In the genomic region with DNA sequence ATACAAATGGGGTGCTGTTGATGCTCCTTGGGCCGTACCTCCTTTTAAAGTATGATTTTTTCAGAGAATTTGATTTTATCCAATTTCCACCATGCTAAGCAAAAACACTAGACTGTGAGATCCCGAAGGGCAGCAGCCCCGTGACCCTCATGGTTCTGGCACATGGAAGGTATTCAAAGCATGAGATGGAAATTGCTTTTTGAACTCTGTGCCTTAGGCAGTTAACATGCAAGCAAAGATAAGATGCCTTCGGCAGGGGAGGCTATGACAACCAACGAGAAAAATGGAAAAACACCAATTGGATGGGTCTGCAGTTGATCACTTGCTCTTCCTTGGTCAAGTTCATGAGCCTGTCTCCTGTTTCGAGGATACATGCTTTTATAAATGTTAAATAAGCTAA, we compare ENCODE assay signal across 32 cellular contexts.
"Had no signal": no experiment of that assay in that cellular context is flagged by ENCODE, and none has a peak within 500 bp of the region (broad histone marks: within the 10 kb centered on the region; RNA-seq: fewer than 3 reads in every experiment).

No MANE protein-coding gene starts in this region.

- H3K27ac Mint-ChIP-seq: naive thymus-derived CD8-positive, alpha-beta T cell; nephron; stimulated activated memory B cell treated with anti-CD40 and anti-IgM and Interleukin-4, amounts not matched to agents 10 μg/mL and 1 μg/mL and 100 μg/mL, for 72 hours had no signal

- H2AFZ ChIP-seq: hepatocyte had no signal

- H3K36me3 ChIP-seq: heart right ventricle, lower lobe of right lung, pancreas, prostate gland, sigmoid colon, tibial nerve, upper lobe of left lung, vagina had no signal

- H3K4me3 ChIP-seq: heart right ventricle, hepatocyte, lower lobe of right lung, mucosa of descending colon, pancreas, prostate gland, sigmoid colon, tibial nerve, upper lobe of left lung, vagina had no signal

- H3K4me1 Mint-ChIP-seq: nephron; stimulated activated memory B cell treated with anti-CD40 and anti-IgM and Interleukin-4, amounts not matched to agents 10 μg/mL and 1 μg/mL and 100 μg/mL, for 72 hours had no signal

- H3K4me3 Mint-ChIP-seq: naive thymus-derived CD8-positive, alpha-beta T cell; nephron; neural crest cell; stimulated activated memory B cell treated with anti-CD40 and anti-IgM and Interleukin-4, amounts not matched to agents 10 μg/mL and 1 μg/mL and 100 μg/mL, for 72 hours; stimulated activated naive CD8-positive, alpha-beta T cell treated with anti-CD3 and anti-CD28 coated beads, Interleukin-15, amount 100 ng/mL, for 72 hours had no signal

- H3K79me2 ChIP-seq: hepatocyte had no signal

- H3K27ac ChIP-seq: heart right ventricle, hepatocyte, lower lobe of right lung, pancreas, prostate gland, sigmoid colon, tibial nerve, upper lobe of left lung, vagina had no signal

- ATAC-seq: heart right ventricle; left cardiac atrium; left lobe of liver; left ventricle myocardium superior; lower lobe of right lung; mucosa of descending colon; naive thymus-derived CD8-positive, alpha-beta T cell; pancreas; right cardiac atrium; stimulated activated memory B cell treated with anti-CD40 and anti-IgM and Interleukin-4, amounts not matched to agents 10 μg/mL and 1 μg/mL and 100 μg/mL, for 72 hours; stimulated activated naive CD8-positive, alpha-beta T cell treated with anti-CD3 and anti-CD28 coated beads, Interleukin-15, amount 100 ng/mL, for 72 hours had no signal

- H3K27me3 ChIP-seq: hepatocyte, pancreas, sigmoid colon, tibial nerve, upper lobe of left lung, vagina had no signal

- DNase-seq: heart right ventricle; kidney glomerular epithelial cell; left cardiac atrium; left ventricle myocardium superior; lower lobe of right lung; mammary epithelial cell; midbrain; mucosa of descending colon; naive thymus-derived CD8-positive, alpha-beta T cell; nucleus accumbens; pancreas; posterior cingulate gyrus; retina; right cardiac atrium; sigmoid colon; small intestine; stimulated activated CD4-positive, alpha-beta T cell treated with anti-CD3 and anti-CD28 coated beads, Interleukin-1b, Interleukin-23, amount 100 ng/mL, for 48 hours; stimulated activated CD4-positive, alpha-beta T cell treated with anti-CD3 and anti-CD28 coated beads, Interleukin-2, amount 100 ng/mL, for 48 hours; stimulated activated CD4-positive, alpha-beta T cell treated with anti-CD3 and anti-CD28 coated beads, Interleukin-4, amount 100 ng/mL, for 4 hours; stimulated activated CD8-positive, alpha-beta memory T cell treated with anti-CD3 and anti-CD28 coated beads, Interleukin-4, amount 100 ng/mL, for 48 hours; stimulated activated naive CD4-positive, alpha-beta T cell treated with Interleukin-2 at 50 U/mL for 16 hours; stimulated activated naive CD8-positive, alpha-beta T cell treated with anti-CD3 and anti-CD28 coated beads, Interleukin-15, amount 100 ng/mL, for 72 hours; substantia nigra; upper lobe of left lung had no signal

- H3K9me3 ChIP-seq: heart right ventricle, lower lobe of right lung, mucosa of descending colon, pancreas, prostate gland, sigmoid colon, tibial nerve, upper lobe of left lung, vagina had no signal

- H3K9me3 Mint-ChIP-seq: naive thymus-derived CD8-positive, alpha-beta T cell; nephron; neural crest cell; stimulated activated naive CD8-positive, alpha-beta T cell treated with anti-CD3 and anti-CD28 coated beads, Interleukin-15, amount 100 ng/mL, for 72 hours had no signal

- H3K4me1 ChIP-seq: lower lobe of right lung, pancreas, prostate gland, sigmoid colon, tibial nerve, upper lobe of left lung had no signal

- H3K4me2 ChIP-seq: hepatocyte had no signal

- H3K36me3 Mint-ChIP-seq: naive thymus-derived CD8-positive, alpha-beta T cell; stimulated activated memory B cell treated with anti-CD40 and anti-IgM and Interleukin-4, amounts not matched to agents 10 μg/mL and 1 μg/mL and 100 μg/mL, for 72 hours had no signal
